In genomic region chr13:43094901-43095300, GRCh38 we compare ENCODE assay signal across 11 cellular contexts.
A peak's percentile ranks its signal among the peaks of the same experiment; 100 is the strongest.
DNase-seq lines count a peak whose midpoint lies in the region; ATAC-seq and TF ChIP-seq lines count a peak whose summit lies in the region.
"Had no signal": no experiment of that assay in that cellular context is flagged by ENCODE, and none has a peak within 500 bp of the region (broad histone marks: within the 10 kb centered on the region; RNA-seq: fewer than 3 reads in every experiment).

No MANE protein-coding gene starts in this region.

- H3K4me1 ChIP-seq in vagina, result peaks cover 23% of the 10 kb centered on the region

- H3K27ac Mint-ChIP-seq in activated T-helper 2 cell treated with anti-CD3 and anti-CD28 coated beads, Interferon-gamma antibody, Interleukin-2, Interleukin-4, amounts not matched to agents 10 μg/mL and 5 μg/mL and 100 μg/mL, durations not matched to agents 14 hours and 24 hours and 36 hours, result peak overlapping the region; percentile 48
- H3K27ac Mint-ChIP-seq in chondrocyte (ENCODE audit: unreplicated experiment), result no peak overlapping the region

- DNase-seq in activated T-helper 2 cell treated with anti-CD3 and anti-CD28 coated beads, Interferon-gamma antibody, Interleukin-2, Interleukin-4, amounts not matched to agents 10 μg/mL and 5 μg/mL and 100 μg/mL, durations not matched to agents 14 hours and 24 hours and 36 hours (ENCODE audit: low spot score), result no peak
- DNase-seq in chondrocyte (ENCODE audit: low spot score) (no peak), kidney glomerular epithelial cell (lab: John Stamatoyannopoulos, UW) (no peak), vagina (ENCODE audit: extremely low spot score in 2 of 2) (no peak)
- no peak for DNase-seq in activated CD4-positive, alpha-beta T cell treated with anti-CD3 and anti-CD28 coated beads for 48 hours
- DNase-seq: hypothalamus; naive thymus-derived CD4-positive, alpha-beta T cell; SHP77 had no signal

- TF ChIP-seq CTCF in chondrocyte (IDR thresholded peaks at IDR 0.05) (no peak), vagina (IDR thresholded peaks at IDR 0.05) (no peak)

- peaks cover 11% of the 10 kb centered on the region for H3K4me1 Mint-ChIP-seq in activated T-helper 2 cell treated with anti-CD3 and anti-CD28 coated beads, Interferon-gamma antibody, Interleukin-2, Interleukin-4, amounts not matched to agents 10 μg/mL and 5 μg/mL and 100 μg/mL, durations not matched to agents 14 hours and 24 hours and 36 hours (ENCODE audit: low read depth)
- peaks cover 17% of the 10 kb centered on the region for H3K4me1 Mint-ChIP-seq in chondrocyte (ENCODE audit: low read depth)

- ATAC-seq in GM18502 (IDR thresholded peaks at IDR 0.05; ENCODE audit: poor library complexity, unreplicated experiment), result peak; percentile 94
- ATAC-seq in GM19452 (IDR thresholded peaks at IDR 0.05; ENCODE audit: unreplicated experiment), result peak; percentile 85
- peak; percentile 74 for ATAC-seq in HG03025 (IDR thresholded peaks at IDR 0.05; ENCODE audit: low FRiP score, unreplicated experiment)
- ATAC-seq: naive thymus-derived CD4-positive, alpha-beta T cell had no signal

- no peaks in the 10 kb centered on the region for H3K27me3 Mint-ChIP-seq in activated T-helper 2 cell treated with anti-CD3 and anti-CD28 coated beads, Interferon-gamma antibody, Interleukin-2, Interleukin-4, amounts not matched to agents 10 μg/mL and 5 μg/mL and 100 μg/mL, durations not matched to agents 14 hours and 24 hours and 36 hours (ENCODE audit: low read depth)
- H3K27me3 Mint-ChIP-seq in chondrocyte (ENCODE audit: low read depth), result no peaks in the 10 kb centered on the region
- H3K27me3 Mint-ChIP-seq: naive thymus-derived CD4-positive, alpha-beta T cell had no signal

- no peak overlapping the region for H3K27ac ChIP-seq in vagina

- peaks cover 21% of the 10 kb centered on the region for H3K36me3 Mint-ChIP-seq in activated T-helper 2 cell treated with anti-CD3 and anti-CD28 coated beads, Interferon-gamma antibody, Interleukin-2, Interleukin-4, amounts not matched to agents 10 μg/mL and 5 μg/mL and 100 μg/mL, durations not matched to agents 14 hours and 24 hours and 36 hours (ENCODE audit: low read depth)
- H3K36me3 Mint-ChIP-seq in chondrocyte (ENCODE audit: low read depth), result peaks cover 7% of the 10 kb centered on the region

- no peak overlapping the region for H3K4me3 Mint-ChIP-seq in activated T-helper 2 cell treated with anti-CD3 and anti-CD28 coated beads, Interferon-gamma antibody, Interleukin-2, Interleukin-4, amounts not matched to agents 10 μg/mL and 5 μg/mL and 100 μg/mL, durations not matched to agents 14 hours and 24 hours and 36 hours (ENCODE audit: low read depth)
- no peak overlapping the region for H3K4me3 Mint-ChIP-seq in chondrocyte (ENCODE audit: unreplicated experiment)
- H3K4me3 Mint-ChIP-seq: naive thymus-derived CD4-positive, alpha-beta T cell had no signal

- H3K4me3 ChIP-seq in vagina, result no peak overlapping the region

- no peaks in the 10 kb centered on the region for H3K27me3 ChIP-seq in vagina

- H3K9me3 Mint-ChIP-seq in activated T-helper 2 cell treated with anti-CD3 and anti-CD28 coated beads, Interferon-gamma antibody, Interleukin-2, Interleukin-4, amounts not matched to agents 10 μg/mL and 5 μg/mL and 100 μg/mL, durations not matched to agents 14 hours and 24 hours and 36 hours, result no peaks in the 10 kb centered on the region
- H3K9me3 Mint-ChIP-seq in chondrocyte (ENCODE audit: low read depth), result no peaks in the 10 kb centered on the region

- intact Hi-C loops in activated T-helper 2 cell treated with anti-CD3 and anti-CD28 coated beads, Interferon-gamma antibody, Interleukin-2, Interleukin-4, amounts not matched to agents 10 μg/mL and 5 μg/mL and 100 μg/mL, durations not matched to agents 14 hours and 24 hours and 36 hours (cut with micrococcal nuclease), result loop anchor here (5.0 kb wide), 1 partner anchor 53 kb away; no protein-coding TSS in a partner anchor
- intact Hi-C loops in vagina (cut with DNase I), result no loop called here

- H3K36me3 ChIP-seq in vagina, result no peaks in the 10 kb centered on the region

- TF ChIP-seq POLR2A in vagina (IDR thresholded peaks at IDR 0.05), result no peak

- no peaks in the 10 kb centered on the region for H3K9me3 ChIP-seq in vagina
